ENCODE assay signal across 1 cellular context in genomic region chr17:75819116-75819515, GRCh38.
TF ChIP-seq lines count a peak whose summit lies in the region.

No MANE protein-coding gene starts in this region.

TF ChIP-seq in HCT116, 20 proteins besides CTCF, POLR2A, EP300 and RAD21:
- no peak for TF ChIP-seq CEBPB (IDR thresholded peaks at IDR 0.05; ENCODE audit: low read depth)
- TF ChIP-seq SRF (IDR thresholded peaks at IDR 0.05; ENCODE audit: low read depth) = no peak
- TF ChIP-seq SIN3A (IDR thresholded peaks at IDR 0.05; ENCODE audit: low read depth) = no peak
